Comparison of ENCODE assay signal across 2 cellular contexts in the genomic region with DNA sequence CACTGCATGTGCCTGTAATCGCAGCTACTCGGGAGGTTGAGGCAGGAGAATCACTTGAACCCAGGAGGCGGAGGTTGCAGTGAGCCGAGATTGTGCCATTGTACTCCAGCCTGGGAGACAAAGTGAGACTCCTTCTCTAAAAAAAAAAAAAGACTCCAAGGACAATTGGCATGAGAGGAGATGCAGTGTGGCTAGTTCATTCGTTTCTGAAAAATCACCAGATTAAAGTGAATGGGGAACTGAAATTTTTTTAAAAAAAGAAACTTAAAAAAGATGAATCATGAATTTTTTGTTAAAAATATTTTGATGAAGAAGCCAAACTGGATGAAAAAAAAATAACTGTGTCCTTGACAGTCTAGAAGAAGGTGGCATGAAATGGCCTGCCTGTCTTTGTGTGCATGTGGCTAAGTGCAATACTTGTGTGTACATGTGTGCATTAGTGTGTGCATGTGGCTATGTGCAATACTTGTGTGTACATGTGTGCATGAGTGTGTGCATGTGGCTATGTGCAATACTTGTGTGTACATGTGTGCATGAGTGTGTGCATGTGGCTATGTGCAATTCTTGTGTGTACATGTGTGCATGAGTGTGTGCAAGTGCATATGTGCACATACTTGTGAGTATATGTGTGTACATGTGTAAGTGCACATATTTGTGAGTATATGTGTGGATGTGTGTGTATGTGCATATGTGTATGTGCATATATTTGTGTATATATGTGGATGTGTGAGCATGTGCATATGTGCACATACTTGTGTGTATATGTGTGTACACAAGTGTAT.
TF ChIP-seq lines count a peak whose summit lies in the region.

No MANE protein-coding gene starts in this region.

TF ChIP-seq in GM12878, 131 proteins besides CTCF, POLR2A, EP300 and RAD21 (continues in another document):
- TF ChIP-seq, protein P1, sequence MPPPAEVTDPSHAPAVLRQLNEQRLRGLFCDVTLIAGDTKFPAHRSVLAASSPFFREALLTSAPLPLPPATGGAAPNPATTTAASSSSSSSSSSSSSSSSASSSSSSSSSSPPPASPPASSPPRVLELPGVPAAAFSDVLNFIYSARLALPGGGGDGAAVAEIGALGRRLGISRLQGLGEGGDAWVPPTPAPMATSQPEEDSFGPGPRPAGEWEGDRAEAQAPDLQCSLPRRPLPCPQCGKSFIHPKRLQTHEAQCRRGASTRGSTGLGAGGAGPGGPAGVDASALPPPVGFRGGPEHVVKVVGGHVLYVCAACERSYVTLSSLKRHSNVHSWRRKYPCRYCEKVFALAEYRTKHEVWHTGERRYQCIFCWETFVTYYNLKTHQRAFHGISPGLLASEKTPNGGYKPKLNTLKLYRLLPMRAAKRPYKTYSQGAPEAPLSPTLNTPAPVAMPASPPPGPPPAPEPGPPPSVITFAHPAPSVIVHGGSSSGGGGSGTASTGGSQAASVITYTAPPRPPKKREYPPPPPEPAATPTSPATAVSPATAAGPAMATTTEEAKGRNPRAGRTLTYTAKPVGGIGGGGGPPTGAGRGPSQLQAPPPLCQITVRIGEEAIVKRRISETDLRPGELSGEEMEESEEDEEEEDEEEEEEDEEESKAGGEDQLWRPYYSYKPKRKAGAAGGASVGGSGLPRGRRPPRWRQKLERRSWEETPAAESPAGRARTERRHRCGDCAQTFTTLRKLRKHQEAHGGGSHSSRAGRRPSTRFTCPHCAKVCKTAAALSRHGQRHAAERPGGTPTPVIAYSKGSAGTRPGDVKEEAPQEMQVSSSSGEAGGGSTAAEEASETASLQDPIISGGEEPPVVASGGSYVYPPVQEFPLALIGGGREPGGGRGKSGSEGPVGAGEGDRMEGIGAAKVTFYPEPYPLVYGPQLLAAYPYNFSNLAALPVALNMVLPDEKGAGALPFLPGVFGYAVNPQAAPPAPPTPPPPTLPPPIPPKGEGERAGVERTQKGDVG (CRISPR knock-in tag; IDR thresholded peaks at IDR 0.05): no peak
- TF ChIP-seq PBX3 (IDR thresholded peaks at IDR 0.05; ENCODE audit: insufficient replicate concordance, low read depth, low read length): peak; percentile 37
- peak; percentile 40; the same call in 1 of the 2 replicates for TF ChIP-seq SPI1 (IDR thresholded peaks at IDR 0.05; ENCODE audit: borderline replicate concordance, insufficient read depth, low read depth, low read length)
- TF ChIP-seq, protein P2, sequence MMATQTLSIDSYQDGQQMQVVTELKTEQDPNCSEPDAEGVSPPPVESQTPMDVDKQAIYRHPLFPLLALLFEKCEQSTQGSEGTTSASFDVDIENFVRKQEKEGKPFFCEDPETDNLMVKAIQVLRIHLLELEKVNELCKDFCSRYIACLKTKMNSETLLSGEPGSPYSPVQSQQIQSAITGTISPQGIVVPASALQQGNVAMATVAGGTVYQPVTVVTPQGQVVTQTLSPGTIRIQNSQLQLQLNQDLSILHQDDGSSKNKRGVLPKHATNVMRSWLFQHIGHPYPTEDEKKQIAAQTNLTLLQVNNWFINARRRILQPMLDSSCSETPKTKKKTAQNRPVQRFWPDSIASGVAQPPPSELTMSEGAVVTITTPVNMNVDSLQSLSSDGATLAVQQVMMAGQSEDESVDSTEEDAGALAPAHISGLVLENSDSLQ (IDR thresholded peaks at IDR 0.05): no peak
- TF ChIP-seq, protein P3, sequence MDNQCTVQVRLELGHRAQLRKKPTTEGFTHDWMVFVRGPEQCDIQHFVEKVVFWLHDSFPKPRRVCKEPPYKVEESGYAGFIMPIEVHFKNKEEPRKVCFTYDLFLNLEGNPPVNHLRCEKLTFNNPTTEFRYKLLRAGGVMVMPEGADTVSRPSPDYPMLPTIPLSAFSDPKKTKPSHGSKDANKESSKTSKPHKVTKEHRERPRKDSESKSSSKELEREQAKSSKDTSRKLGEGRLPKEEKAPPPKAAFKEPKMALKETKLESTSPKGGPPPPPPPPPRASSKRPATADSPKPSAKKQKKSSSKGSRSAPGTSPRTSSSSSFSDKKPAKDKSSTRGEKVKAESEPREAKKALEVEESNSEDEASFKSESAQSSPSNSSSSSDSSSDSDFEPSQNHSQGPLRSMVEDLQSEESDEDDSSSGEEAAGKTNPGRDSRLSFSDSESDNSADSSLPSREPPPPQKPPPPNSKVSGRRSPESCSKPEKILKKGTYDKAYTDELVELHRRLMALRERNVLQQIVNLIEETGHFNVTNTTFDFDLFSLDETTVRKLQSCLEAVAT (IDR thresholded peaks at IDR 0.05): no peak
- peak; percentile 46; the same call in 1 of the 2 replicates for TF ChIP-seq NFIC (IDR thresholded peaks at IDR 0.05; ENCODE audit: low read depth, low read length)
- no peak for TF ChIP-seq ZBTB40 (IDR thresholded peaks at IDR 0.05; ENCODE audit: borderline replicate concordance)

TF ChIP-seq in GM23338, 12 proteins besides CTCF, POLR2A, EP300 and RAD21:
- TF ChIP-seq, protein P4, sequence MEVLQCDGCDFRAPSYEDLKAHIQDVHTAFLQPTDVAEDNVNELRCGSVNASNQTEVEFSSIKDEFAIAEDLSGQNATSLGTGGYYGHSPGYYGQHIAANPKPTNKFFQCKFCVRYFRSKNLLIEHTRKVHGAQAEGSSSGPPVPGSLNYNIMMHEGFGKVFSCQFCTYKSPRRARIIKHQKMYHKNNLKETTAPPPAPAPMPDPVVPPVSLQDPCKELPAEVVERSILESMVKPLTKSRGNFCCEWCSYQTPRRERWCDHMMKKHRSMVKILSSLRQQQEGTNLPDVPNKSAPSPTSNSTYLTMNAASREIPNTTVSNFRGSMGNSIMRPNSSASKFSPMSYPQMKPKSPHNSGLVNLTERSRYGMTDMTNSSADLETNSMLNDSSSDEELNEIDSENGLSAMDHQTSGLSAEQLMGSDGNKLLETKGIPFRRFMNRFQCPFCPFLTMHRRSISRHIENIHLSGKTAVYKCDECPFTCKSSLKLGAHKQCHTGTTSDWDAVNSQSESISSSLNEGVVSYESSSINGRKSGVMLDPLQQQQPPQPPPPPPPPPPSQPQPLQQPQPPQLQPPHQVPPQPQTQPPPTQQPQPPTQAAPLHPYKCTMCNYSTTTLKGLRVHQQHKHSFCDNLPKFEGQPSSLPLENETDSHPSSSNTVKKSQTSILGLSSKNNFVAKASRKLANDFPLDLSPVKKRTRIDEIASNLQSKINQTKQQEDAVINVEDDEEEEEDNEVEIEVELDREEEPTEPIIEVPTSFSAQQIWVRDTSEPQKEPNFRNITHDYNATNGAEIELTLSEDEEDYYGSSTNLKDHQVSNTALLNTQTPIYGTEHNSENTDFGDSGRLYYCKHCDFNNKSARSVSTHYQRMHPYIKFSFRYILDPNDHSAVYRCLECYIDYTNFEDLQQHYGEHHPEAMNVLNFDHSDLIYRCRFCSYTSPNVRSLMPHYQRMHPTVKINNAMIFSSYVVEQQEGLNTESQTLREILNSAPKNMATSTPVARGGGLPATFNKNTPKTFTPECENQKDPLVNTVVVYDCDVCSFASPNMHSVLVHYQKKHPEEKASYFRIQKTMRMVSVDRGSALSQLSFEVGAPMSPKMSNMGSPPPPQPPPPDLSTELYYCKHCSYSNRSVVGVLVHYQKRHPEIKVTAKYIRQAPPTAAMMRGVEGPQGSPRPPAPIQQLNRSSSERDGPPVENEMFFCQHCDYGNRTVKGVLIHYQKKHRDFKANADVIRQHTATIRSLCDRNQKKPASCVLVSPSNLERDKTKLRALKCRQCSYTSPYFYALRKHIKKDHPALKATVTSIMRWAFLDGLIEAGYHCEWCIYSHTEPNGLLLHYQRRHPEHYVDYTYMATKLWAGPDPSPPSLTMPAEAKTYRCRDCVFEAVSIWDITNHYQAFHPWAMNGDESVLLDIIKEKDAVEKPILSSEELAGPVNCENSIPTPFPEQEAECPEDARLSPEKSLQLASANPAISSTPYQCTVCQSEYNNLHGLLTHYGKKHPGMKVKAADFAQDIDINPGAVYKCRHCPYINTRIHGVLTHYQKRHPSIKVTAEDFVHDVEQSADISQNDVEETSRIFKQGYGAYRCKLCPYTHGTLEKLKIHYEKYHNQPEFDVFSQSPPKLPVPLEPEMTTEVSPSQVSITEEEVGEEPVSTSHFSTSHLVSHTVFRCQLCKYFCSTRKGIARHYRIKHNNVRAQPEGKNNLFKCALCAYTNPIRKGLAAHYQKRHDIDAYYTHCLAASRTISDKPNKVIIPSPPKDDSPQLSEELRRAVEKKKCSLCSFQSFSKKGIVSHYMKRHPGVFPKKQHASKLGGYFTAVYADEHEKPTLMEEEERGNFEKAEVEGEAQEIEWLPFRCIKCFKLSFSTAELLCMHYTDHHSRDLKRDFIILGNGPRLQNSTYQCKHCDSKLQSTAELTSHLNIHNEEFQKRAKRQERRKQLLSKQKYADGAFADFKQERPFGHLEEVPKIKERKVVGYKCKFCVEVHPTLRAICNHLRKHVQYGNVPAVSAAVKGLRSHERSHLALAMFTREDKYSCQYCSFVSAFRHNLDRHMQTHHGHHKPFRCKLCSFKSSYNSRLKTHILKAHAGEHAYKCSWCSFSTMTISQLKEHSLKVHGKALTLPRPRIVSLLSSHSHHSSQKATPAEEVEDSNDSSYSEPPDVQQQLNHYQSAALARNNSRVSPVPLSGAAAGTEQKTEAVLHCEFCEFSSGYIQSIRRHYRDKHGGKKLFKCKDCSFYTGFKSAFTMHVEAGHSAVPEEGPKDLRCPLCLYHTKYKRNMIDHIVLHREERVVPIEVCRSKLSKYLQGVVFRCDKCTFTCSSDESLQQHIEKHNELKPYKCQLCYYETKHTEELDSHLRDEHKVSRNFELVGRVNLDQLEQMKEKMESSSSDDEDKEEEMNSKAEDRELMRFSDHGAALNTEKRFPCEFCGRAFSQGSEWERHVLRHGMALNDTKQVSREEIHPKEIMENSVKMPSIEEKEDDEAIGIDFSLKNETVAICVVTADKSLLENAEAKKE (CRISPR knock-in tag; IDR thresholded peaks at IDR 0.05): no peak
- TF ChIP-seq POLR2AphosphoS5 (IDR thresholded peaks at IDR 0.05; ENCODE audit: low read depth): no peak
